In genomic region chr4:164880489-164881262, GRCh38 we compare ENCODE assay signal across 1 cellular context.
TF ChIP-seq lines count a peak whose summit lies in the region.

No MANE protein-coding gene starts in this region.

TF ChIP-seq in GM23338, 12 proteins besides CTCF, POLR2A, EP300 and RAD21 (continued from another document):
- TF ChIP-seq, protein P1, sequence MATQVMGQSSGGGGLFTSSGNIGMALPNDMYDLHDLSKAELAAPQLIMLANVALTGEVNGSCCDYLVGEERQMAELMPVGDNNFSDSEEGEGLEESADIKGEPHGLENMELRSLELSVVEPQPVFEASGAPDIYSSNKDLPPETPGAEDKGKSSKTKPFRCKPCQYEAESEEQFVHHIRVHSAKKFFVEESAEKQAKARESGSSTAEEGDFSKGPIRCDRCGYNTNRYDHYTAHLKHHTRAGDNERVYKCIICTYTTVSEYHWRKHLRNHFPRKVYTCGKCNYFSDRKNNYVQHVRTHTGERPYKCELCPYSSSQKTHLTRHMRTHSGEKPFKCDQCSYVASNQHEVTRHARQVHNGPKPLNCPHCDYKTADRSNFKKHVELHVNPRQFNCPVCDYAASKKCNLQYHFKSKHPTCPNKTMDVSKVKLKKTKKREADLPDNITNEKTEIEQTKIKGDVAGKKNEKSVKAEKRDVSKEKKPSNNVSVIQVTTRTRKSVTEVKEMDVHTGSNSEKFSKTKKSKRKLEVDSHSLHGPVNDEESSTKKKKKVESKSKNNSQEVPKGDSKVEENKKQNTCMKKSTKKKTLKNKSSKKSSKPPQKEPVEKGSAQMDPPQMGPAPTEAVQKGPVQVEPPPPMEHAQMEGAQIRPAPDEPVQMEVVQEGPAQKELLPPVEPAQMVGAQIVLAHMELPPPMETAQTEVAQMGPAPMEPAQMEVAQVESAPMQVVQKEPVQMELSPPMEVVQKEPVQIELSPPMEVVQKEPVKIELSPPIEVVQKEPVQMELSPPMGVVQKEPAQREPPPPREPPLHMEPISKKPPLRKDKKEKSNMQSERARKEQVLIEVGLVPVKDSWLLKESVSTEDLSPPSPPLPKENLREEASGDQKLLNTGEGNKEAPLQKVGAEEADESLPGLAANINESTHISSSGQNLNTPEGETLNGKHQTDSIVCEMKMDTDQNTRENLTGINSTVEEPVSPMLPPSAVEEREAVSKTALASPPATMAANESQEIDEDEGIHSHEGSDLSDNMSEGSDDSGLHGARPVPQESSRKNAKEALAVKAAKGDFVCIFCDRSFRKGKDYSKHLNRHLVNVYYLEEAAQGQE (IDR thresholded peaks at IDR 0.05; ENCODE audit: unreplicated experiment): no peak
- no peak for TF ChIP-seq NANOG (IDR thresholded peaks at IDR 0.05; ENCODE audit: borderline replicate concordance)
- TF ChIP-seq EZH2 (IDR thresholded peaks at IDR 0.05; ENCODE audit: low read depth, unreplicated experiment): no peak
